8 cellular contexts compared by ENCODE assay signal in the genomic region with DNA sequence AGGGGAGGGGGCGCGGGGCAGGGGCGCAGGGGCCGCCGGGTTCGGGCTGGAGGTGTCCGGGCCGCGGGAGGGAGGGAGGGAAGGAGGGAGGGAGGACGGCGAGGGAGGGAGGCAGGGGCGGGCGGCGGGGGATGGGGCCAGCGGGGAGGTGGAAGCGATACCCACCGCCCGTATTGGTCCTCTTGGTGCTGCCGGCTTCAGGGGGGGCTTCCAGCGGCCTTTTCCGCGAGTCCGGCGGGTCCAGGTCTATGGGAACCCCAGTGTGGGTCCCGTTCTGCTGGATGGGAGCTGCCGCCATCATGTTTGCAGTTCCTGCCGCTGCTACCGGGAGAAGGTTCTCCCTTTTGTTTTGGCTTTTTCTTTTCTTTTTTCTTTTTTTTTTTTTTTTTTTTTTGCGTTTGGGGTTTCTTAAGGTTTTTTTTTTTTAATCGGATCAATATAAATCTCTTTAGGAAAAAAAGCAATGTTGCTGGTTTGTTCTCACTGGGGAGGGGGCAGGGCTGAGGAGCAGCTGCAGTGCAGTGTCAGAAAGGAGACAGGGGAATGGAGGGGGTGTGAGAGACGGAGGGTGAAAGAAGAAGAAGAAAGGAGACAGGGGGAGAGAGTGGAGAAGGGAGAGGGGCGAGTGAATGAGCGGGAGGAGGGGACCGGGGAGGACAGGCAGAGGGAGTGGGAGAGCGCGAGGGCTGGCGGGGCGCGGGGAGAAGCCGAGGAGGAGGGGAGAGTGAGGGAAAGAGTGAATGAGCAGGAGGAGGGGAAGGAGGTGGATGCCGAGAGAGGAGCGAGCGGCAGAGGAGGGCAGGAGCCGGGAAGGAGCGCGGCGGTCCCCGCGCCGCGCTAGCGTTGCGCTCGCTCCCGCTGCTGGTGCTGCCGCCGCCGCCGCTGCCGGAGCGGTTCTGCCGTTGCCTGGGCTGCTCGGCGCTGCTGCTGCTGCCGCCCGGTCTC. TPM values are rescaled to one million over a fixed set of nuclear protein-coding genes. Genes with fewer than 3 reads are reported as not detected.
DNase-seq lines count a peak whose midpoint lies in the region; ATAC-seq, FAIRE-seq and TF ChIP-seq lines count a peak whose summit lies in the region.

A gene with protein sequence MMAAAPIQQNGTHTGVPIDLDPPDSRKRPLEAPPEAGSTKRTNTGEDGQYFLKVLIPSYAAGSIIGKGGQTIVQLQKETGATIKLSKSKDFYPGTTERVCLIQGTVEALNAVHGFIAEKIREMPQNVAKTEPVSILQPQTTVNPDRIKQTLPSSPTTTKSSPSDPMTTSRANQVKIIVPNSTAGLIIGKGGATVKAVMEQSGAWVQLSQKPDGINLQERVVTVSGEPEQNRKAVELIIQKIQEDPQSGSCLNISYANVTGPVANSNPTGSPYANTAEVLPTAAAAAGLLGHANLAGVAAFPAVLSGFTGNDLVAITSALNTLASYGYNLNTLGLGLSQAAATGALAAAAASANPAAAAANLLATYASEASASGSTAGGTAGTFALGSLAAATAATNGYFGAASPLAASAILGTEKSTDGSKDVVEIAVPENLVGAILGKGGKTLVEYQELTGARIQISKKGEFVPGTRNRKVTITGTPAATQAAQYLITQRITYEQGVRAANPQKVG (minus strand): TSS at position 898 of the 945 bp plus-strand sequence. CDS start 597 bp downstream, at position 301.

- H3K4me1 Mint-ChIP-seq in activated CD8-positive, alpha-beta T cell treated with anti-CD3 and anti-CD28 coated beads, Interleukin-2, amount 10 ng/mL, durations not matched to agents 7 days and 5 days (ENCODE audit: low read depth) = peaks cover 2% of the 10 kb centered on the region
- peaks cover 13% of the 10 kb centered on the region for H3K4me1 Mint-ChIP-seq in osteocyte (ENCODE audit: unreplicated experiment)

- peak within 1 kb of the TSS; percentile 94 for H3K4me2 ChIP-seq in IMR-90 (ENCODE audit: low read depth, low read length)

- peak within 1 kb of the TSS; percentile 28 for H3K4me3 Mint-ChIP-seq in activated CD8-positive, alpha-beta T cell treated with anti-CD3 and anti-CD28 coated beads, Interleukin-2, amount 10 ng/mL, durations not matched to agents 7 days and 5 days
- peak within 1 kb of the TSS; percentile 91 for H3K4me3 Mint-ChIP-seq in osteocyte (ENCODE audit: unreplicated experiment)

- no peak within 1 kb of the TSS for H3K27ac Mint-ChIP-seq in activated CD8-positive, alpha-beta T cell treated with anti-CD3 and anti-CD28 coated beads, Interleukin-2, amount 10 ng/mL, durations not matched to agents 7 days and 5 days
- H3K27ac Mint-ChIP-seq in osteocyte (ENCODE audit: unreplicated experiment) = peak within 1 kb of the TSS; percentile 68

- H3K9me3 Mint-ChIP-seq in activated CD8-positive, alpha-beta T cell treated with anti-CD3 and anti-CD28 coated beads, Interleukin-2, amount 10 ng/mL, durations not matched to agents 7 days and 5 days (ENCODE audit: insufficient read depth) = peaks cover 6% of the 10 kb centered on the region
- no peaks in the 10 kb centered on the region for H3K9me3 Mint-ChIP-seq in osteocyte (ENCODE audit: unreplicated experiment)

- no peak within 1 kb of the TSS for H3K56ac ChIP-seq in IMR-90 (ENCODE audit: extremely low read depth, insufficient read depth, low read length)

- FAIRE-seq in RCC 7860 (lab: Jason Lieb, UNC) = no peak

- peaks cover 20% of the 10 kb centered on the region for H3K27me3 Mint-ChIP-seq in activated CD8-positive, alpha-beta T cell treated with anti-CD3 and anti-CD28 coated beads, Interleukin-2, amount 10 ng/mL, durations not matched to agents 7 days and 5 days (ENCODE audit: low read depth)
- H3K27me3 Mint-ChIP-seq in osteocyte (ENCODE audit: unreplicated experiment) = peaks cover 50% of the 10 kb centered on the region

- no peak within 1 kb of the TSS for H2BK20ac ChIP-seq in IMR-90 (ENCODE audit: low read depth, low read length)

- H3K4me3 ChIP-seq in IMR-90 (ENCODE audit: insufficient read depth, low read depth, low read length) = peak within 1 kb of the TSS; percentile 95
- peak within 1 kb of the TSS; percentile 32 to 83 (median 64) for H3K4me3 ChIP-seq in heart left ventricle

- dilution Hi-C loops in IMR-90 (cut with HindIII; ENCODE audit: low sequenced_read_pairs, unreplicated experiment) = no loop called here

- H2BK120ac ChIP-seq in IMR-90 (ENCODE audit: low read depth, low read length) = peak within 1 kb of the TSS; percentile 8; the same call in 1 of the 2 replicates

- TF ChIP-seq CTCF in IMR-90 (conservative IDR thresholded peaks at IDR 0.05; ENCODE audit: low read depth, low read length) (no peak), heart left ventricle (IDR thresholded peaks at IDR 0.05) (no peak), osteocyte (IDR thresholded peaks at IDR 0.05) (no peak)

- 0 out of 2 replicates have a peak within 1 kb of the TSS, but pooled peaks have one; percentile 68 for H3K23ac ChIP-seq in IMR-90 (ENCODE audit: low read depth, low read length)

- no peak within 1 kb of the TSS for H2AK9ac ChIP-seq in IMR-90 (replicated peaks; ENCODE audit: low read depth, low read length, poor library complexity)

- intact Hi-C loops in IMR-90 (cut with micrococcal nuclease) = loop anchor here (5.0 to 10.0 kb wide), 2 partner anchors 205 to 313 kb away; no protein-coding TSS in a partner anchor
- intact Hi-C loops in heart left ventricle (cut with DNase I) = loop anchor here in 2 of 10 donors (2.0 to 5.0 kb wide), 2 partner anchors 320 to 321 kb away; no protein-coding TSS in a partner anchor

- DNase-seq in D341Med (ENCODE audit: low spot score) (peak; percentile 47), IMR-90 (no peak), heart left ventricle (peak; percentile 14 to 53 (median 30)), osteocyte (ENCODE audit: extremely low spot score, unreplicated experiment) (peak; percentile 83), epidermal melanocyte (ENCODE audit: insufficient read length, low spot score) (no peak), RCC 7860 (ENCODE audit: low spot score) (no peak)
- no peak for DNase-seq in activated CD8-positive, alpha-beta T cell treated with anti-CD3 and anti-CD28 coated beads, Interleukin-2, amount 10 ng/mL, durations not matched to agents 7 days and 5 days

- H3K4me1 ChIP-seq in IMR-90 (ENCODE audit: control insufficient read depth, insufficient read depth, low read length) (no peaks in the 10 kb centered on the region), heart left ventricle (no peaks in the 10 kb centered on the region)

- TF ChIP-seq POLR2A in IMR-90 (IDR thresholded peaks at IDR 0.05; ENCODE audit: low read depth, low read length) (no peak), heart left ventricle (IDR thresholded peaks at IDR 0.05) (peak in 1 of 2 donors; percentile 3)

- H3K14ac ChIP-seq in IMR-90 (replicated peaks; ENCODE audit: low read depth, low read length) = 0 out of 2 replicates have a peak within 1 kb of the TSS, but pooled peaks have one; percentile 54

- H3K9me3 ChIP-seq in IMR-90 (ENCODE audit: control insufficient read depth, insufficient read depth, low read length) = no peaks in the 10 kb centered on the region
- H3K9me3 ChIP-seq in heart left ventricle = no peaks in the 10 kb centered on the region

- no CpG with 5 or more reads among the region's 66 CpGs for WGBS in IMR-90 (ENCODE audit: extremely low coverage in 2 of 2, insufficient read length in 1 of 2), 2 experiments
- WGBS in heart left ventricle, 4 donors = 1% methylated on average over 59 to 66 of the region's 66 CpGs

- CTCF ChIA-PET in IMR-90 (lab: Yijun Ruan, JAX) = no interaction called here
- CTCF ChIA-PET in activated CD8-positive, alpha-beta T cell treated with anti-CD3 and anti-CD28 coated beads, Interleukin-2, amount 10 ng/mL, durations not matched to agents 7 days and 5 days (lab: Charles Lee) = no interaction called here

- H2AFZ ChIP-seq in IMR-90 (replicated peaks; ENCODE audit: low read length, poor library complexity) = peak within 1 kb of the TSS; percentile 92

- no peak within 1 kb of the TSS for H4K91ac ChIP-seq in IMR-90 (ENCODE audit: insufficient read depth, low read depth, low read length)

- no peak for TF ChIP-seq RAD21 in IMR-90 (IDR thresholded peaks at IDR 0.05; ENCODE audit: low read length)

- H2BK5ac ChIP-seq in IMR-90 (ENCODE audit: low read depth, low read length, poor library complexity, severe bottlenecking) = no peak within 1 kb of the TSS

- no peaks in the 10 kb centered on the region for H4K20me1 ChIP-seq in IMR-90 (ENCODE audit: insufficient read depth, low read length)

- peaks cover 6% of the 10 kb centered on the region for H3K36me3 Mint-ChIP-seq in activated CD8-positive, alpha-beta T cell treated with anti-CD3 and anti-CD28 coated beads, Interleukin-2, amount 10 ng/mL, durations not matched to agents 7 days and 5 days (ENCODE audit: low read depth)
- no peaks in the 10 kb centered on the region for H3K36me3 Mint-ChIP-seq in osteocyte (ENCODE audit: unreplicated experiment)

- no peaks in the 10 kb centered on the region; a peak in 1 of 4 replicates for H3K79me1 ChIP-seq in IMR-90 (ENCODE audit: low read depth in 1 of 2, low read length in 2 of 2)

- H3K36me3 ChIP-seq in IMR-90 (ENCODE audit: control insufficient read depth, insufficient read depth, low read length) (no peaks in the 10 kb centered on the region), heart left ventricle (no peaks in the 10 kb centered on the region)

- no peak within 1 kb of the TSS for H2AK5ac ChIP-seq in IMR-90 (ENCODE audit: low read depth, low read length)

- no peak within 1 kb of the TSS; the same call in 1 of the 2 replicates for H4K5ac ChIP-seq in IMR-90 (ENCODE audit: low read depth, low read length)

- H3K27ac ChIP-seq in IMR-90 (ENCODE audit: insufficient read depth, low read length) = peak within 1 kb of the TSS; percentile 74
- peak within 1 kb of the TSS in 11 of 12 donors; percentile 56 to 91 (median 76) for H3K27ac ChIP-seq in heart left ventricle

- TSS peak; percentile 69 for BruUV-seq in IMR-90 (replicated peaks; lab: Mats Ljungman, UMichigan)

- peak within 1 kb of the TSS in 1 of 2 experiments; percentile 39; a peak in 1 of 4 replicates for H4K8ac ChIP-seq in IMR-90 (ENCODE audit: low read depth in 2 of 2, low read length in 2 of 2)

- peak within 1 kb of the TSS; percentile 52; the same call in 1 of the 2 replicates for H3K4ac ChIP-seq in IMR-90 (ENCODE audit: low read depth, low read length)

- H3K27me3 ChIP-seq in IMR-90 (ENCODE audit: control insufficient read depth, insufficient read depth, low read length) = peaks cover 8% of the 10 kb centered on the region
- peaks cover 0 to 20% (median 0%) of the 10 kb centered on the region in 9 donors for H3K27me3 ChIP-seq in heart left ventricle

- H3K18ac ChIP-seq in IMR-90 (ENCODE audit: low read depth, low read length) = peak within 1 kb of the TSS; percentile 59; the same call in 1 of the 2 replicates

- ATAC-seq in IMR-90 (ENCODE audit: low read depth) = peak; percentile 61
- ATAC-seq in activated CD8-positive, alpha-beta T cell treated with anti-CD3 and anti-CD28 coated beads, Interleukin-2, amount 10 ng/mL, durations not matched to agents 7 days and 5 days = no peak
- peak in 3 of 4 donors; percentile 13 to 31 (median 21) for ATAC-seq in heart left ventricle
- ATAC-seq in GM21367 (IDR thresholded peaks at IDR 0.05; ENCODE audit: unreplicated experiment) = no peak

- no peaks in the 10 kb centered on the region for H3K9me1 ChIP-seq in IMR-90 (ENCODE audit: insufficient read depth, low read length)

- POLR2A ChIA-PET in IMR-90 (lab: Charles Lee; ENCODE audit: unreplicated experiment) = no interaction called here
- POLR2A ChIA-PET in activated CD8-positive, alpha-beta T cell treated with anti-CD3 and anti-CD28 coated beads, Interleukin-2, amount 10 ng/mL, durations not matched to agents 7 days and 5 days (lab: Charles Lee) = no interaction called here

- H2BK15ac ChIP-seq in IMR-90 (ENCODE audit: low read depth, low read length) = no peak within 1 kb of the TSS

- in situ Hi-C loops in IMR-90 (cut with MboI; ENCODE audit: low sequenced_read_pairs) = no loop called here

- peak within 1 kb of the TSS; percentile 78 for H3K9ac ChIP-seq in IMR-90 (ENCODE audit: low read depth, low read length)

RNA-seq across cellular contexts. Expression of the gene that starts here (rescaled TPM):
- total RNA-seq in IMR-90 (2012; rRNA removed) = 0.90 and 1.1 TPM in 2 replicates
- polyA plus RNA-seq in IMR-90 (2012; rRNA removed) = 2.0 and 3.0 TPM in 2 replicates
- polyA plus RNA-seq in IMR-90 (2012; cell fraction: cytosol; rRNA removed) = 0.69 and 0.78 TPM in 2 replicates
- polyA plus RNA-seq in IMR-90 (2012; cell fraction: nucleus; rRNA removed; ENCODE audit: low replicate concordance) = 0.92 and 6.4 TPM in 2 replicates
- not detected for total RNA-seq in activated CD8-positive, alpha-beta T cell treated with anti-CD3 and anti-CD28 coated beads, Interleukin-2, amount 10 ng/mL, durations not matched to agents 7 days and 5 days
- total RNA-seq in heart left ventricle = 1 to 10 TPM in 7 of 9 donors, under 1 TPM in 2; 0.60 to 3.8 (median 2.4) TPM
- 1 to 10 TPM; 1.9 to 3.0 TPM for polyA plus RNA-seq in heart left ventricle
- total RNA-seq in osteocyte = 1.5 and 1.9 TPM in 2 replicates

Comparison
In these comparisons a context has a peak if more than half of its experiments do, and no peak if none do; other contexts are left out.
1. DNase-seq: peak in D341Med (single experiment), heart left ventricle (5 of 5) and osteocyte (single experiment); none in IMR-90 (single experiment), activated CD8-positive, alpha-beta T cell treated with anti-CD3 and anti-CD28 coated beads, Interleukin-2, amount 10 ng/mL, durations not matched to agents 7 days and 5 days (single experiment), epidermal melanocyte (single experiment) and RCC 7860 (single experiment).
2. ATAC-seq: peak in IMR-90 (single experiment) and heart left ventricle (3 of 4); none in activated CD8-positive, alpha-beta T cell treated with anti-CD3 and anti-CD28 coated beads, Interleukin-2, amount 10 ng/mL, durations not matched to agents 7 days and 5 days (single experiment) and GM21367 (single experiment).